12 cellular contexts compared by ENCODE assay signal in the genomic region with DNA sequence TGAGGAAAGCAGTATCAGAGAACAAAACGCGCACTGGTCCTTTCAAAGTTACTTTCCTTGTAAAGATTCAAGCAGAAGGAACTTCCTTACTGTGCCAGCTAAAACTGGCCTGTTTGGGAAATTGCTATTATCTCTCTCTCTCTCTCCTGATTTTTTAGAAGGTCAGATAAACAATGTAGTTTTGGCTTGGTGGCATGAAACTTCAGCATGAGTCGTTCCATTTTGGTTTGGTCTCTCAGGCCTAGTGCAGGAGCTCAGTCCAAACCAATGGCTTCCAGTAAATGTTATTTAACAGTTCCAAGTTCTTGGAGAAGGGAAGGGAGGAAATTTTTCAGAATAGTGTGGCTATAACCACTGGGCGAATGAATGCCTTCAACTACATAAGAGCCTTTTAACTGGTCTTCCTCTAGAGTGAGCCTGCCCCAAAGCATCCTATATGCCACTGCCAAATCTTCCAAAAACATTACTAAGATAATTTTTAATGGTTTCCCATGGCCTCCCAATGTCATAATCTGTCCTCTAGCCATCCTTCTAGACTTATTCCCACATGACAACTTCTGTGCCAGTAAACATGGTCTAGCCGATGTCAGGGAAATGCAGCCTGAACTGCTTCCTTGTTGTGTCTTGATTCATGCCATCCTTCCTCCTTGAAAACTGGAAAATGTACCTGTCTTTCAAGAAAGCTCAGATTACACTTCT. TPM values are rescaled to one million over a fixed set of nuclear protein-coding genes. Genes with fewer than 3 reads are reported as not detected.
DNase-seq lines count a peak whose midpoint lies in the region; ATAC-seq and TF ChIP-seq lines count a peak whose summit lies in the region.
"Had no signal": no experiment of that assay in that cellular context is flagged by ENCODE, and none has a peak within 500 bp of the region (broad histone marks: within the 10 kb centered on the region; RNA-seq: fewer than 3 reads in every experiment).

No MANE protein-coding gene starts in this region.

- H3K9me3 Mint-ChIP-seq in activated naive CD8-positive, alpha-beta T cell (ENCODE audit: low read depth), result peaks cover 13% of the 10 kb centered on the region

- TF ChIP-seq POLR2A in heart left ventricle (IDR thresholded peaks at IDR 0.05), result no peak

- H3K27ac ChIP-seq in heart left ventricle (peak overlapping the region; percentile 14 to 91 (median 62)), skin epidermis (peak overlapping the region in 18 of 21 experiments; percentile 39 to 85 (median 62)), PC-9 (no peak overlapping the region)

- H3K79me2 ChIP-seq in PC-9 (ENCODE audit: low read depth), result no peaks in the 10 kb centered on the region

- H3F3A ChIP-seq in PC-9 (ENCODE audit: insufficient read depth, low read depth), result no peaks in the 10 kb centered on the region

- WGBS in heart left ventricle, 4 donors, result 56 to 66% (median 60%) methylated on average over 5 of the region's 5 CpGs

- ATAC-seq in heart left ventricle (peak; percentile 48 to 88 (median 78)), GM21381 (IDR thresholded peaks at IDR 0.05; ENCODE audit: unreplicated experiment) (no peak)

- no peak overlapping the region for H3K4me3 ChIP-seq in heart left ventricle
- H3K4me3 ChIP-seq in skin epidermis, result no peak overlapping the region
- no peak overlapping the region for H3K4me3 ChIP-seq in PC-9

- H3K9me3 ChIP-seq in heart left ventricle, result peaks cover 0 to 6% (median 0%) of the 10 kb centered on the region in 12 donors
- no peaks in the 10 kb centered on the region for H3K9me3 ChIP-seq in PC-9 (ENCODE audit: insufficient read depth, low read depth)

- TF ChIP-seq CTCF in heart left ventricle (IDR thresholded peaks at IDR 0.05) (no peak), PC-9 (conservative IDR thresholded peaks at IDR 0.05) (no peak)

- H3K4me1 ChIP-seq in heart left ventricle, result peaks cover 0 to 30% (median 13%) of the 10 kb centered on the region in 12 donors
- peaks cover 8% of the 10 kb centered on the region; the same call in 1 of the 2 replicates for H3K4me1 ChIP-seq in PC-9 (replicated peaks; ENCODE audit: insufficient read depth)

- H3K36me3 ChIP-seq in heart left ventricle, result no peaks in the 10 kb centered on the region
- H3K36me3 ChIP-seq in PC-9 (ENCODE audit: low read depth), result no peaks in the 10 kb centered on the region

- H3K4me1 Mint-ChIP-seq in activated naive CD8-positive, alpha-beta T cell (ENCODE audit: low read depth), result peaks cover 57% of the 10 kb centered on the region
- H3K4me1 Mint-ChIP-seq: neural crest cell had no signal

- H3K4me2 ChIP-seq in PC-9, result no peak overlapping the region

- DNase-seq in EL (peak; percentile 74), heart left ventricle (peak in 1 of 5 donors; percentile 27), NCI-H1417 (lab: John Stamatoyannopoulos, UW) (no peak), activated gamma-delta T cell (lab: John Stamatoyannopoulos, UW) (no peak), PC-9 (no peak)
- DNase-seq: activated T-cell treated with anti-CD3 and anti-CD28 coated beads, Interleukin-2, amount 50 U/mL, for 4 hours; DMS79; NCI-H2107 had no signal

- no peaks in the 10 kb centered on the region for H3K27me3 Mint-ChIP-seq in activated naive CD8-positive, alpha-beta T cell

- H3K27me3 ChIP-seq in heart left ventricle, result no peaks in the 10 kb centered on the region
- H3K27me3 ChIP-seq in PC-9 (ENCODE audit: insufficient read depth, low read depth), result no peaks in the 10 kb centered on the region

- peak overlapping the region; percentile 37 for H3K27ac Mint-ChIP-seq in activated naive CD8-positive, alpha-beta T cell

- no peak overlapping the region for H2AFZ ChIP-seq in PC-9

- H3K9me2 ChIP-seq in PC-9 (ENCODE audit: insufficient read depth), result no peaks in the 10 kb centered on the region

- no peak overlapping the region for H3K4me3 Mint-ChIP-seq in activated naive CD8-positive, alpha-beta T cell
- H3K4me3 Mint-ChIP-seq: activated T-cell treated with anti-CD3 and anti-CD28 coated beads, Interleukin-2, amount 50 U/mL, for 4 hours; neural crest cell had no signal

- H3K36me3 Mint-ChIP-seq in activated naive CD8-positive, alpha-beta T cell, result no peaks in the 10 kb centered on the region

- CTCF ChIA-PET in PC-9 (lab: Charles Lee), result no interaction called here

- no peaks in the 10 kb centered on the region for H4K20me1 ChIP-seq in PC-9 (ENCODE audit: insufficient read depth)

- no TSS peak for BruUV-seq in PC-9 (replicated peaks; lab: Mats Ljungman, UMichigan)

- intact Hi-C loops in heart left ventricle (cut with DNase I), result no loop called here
- intact Hi-C loops in PC-9 (cut with micrococcal nuclease; ENCODE audit: unreplicated experiment), result no loop called here

- POLR2A ChIA-PET in PC-9 (lab: Charles Lee; ENCODE audit: unreplicated experiment), result no interaction called here

RNA-seq across cellular contexts. Expression of a gene that starts 9.1 kb away (rescaled TPM):
- 10 to 100 TPM; 27.6 to 44.0 (median 32.7) TPM for total RNA-seq in heart left ventricle
- polyA plus RNA-seq in heart left ventricle, result 10 to 100 TPM; 15.4 to 30.2 TPM
- total RNA-seq in PC-9 (2021), result 22.5 and 25.0 TPM in 2 replicates
